ENCODE assay signal across 1 cellular context in the genomic region with DNA sequence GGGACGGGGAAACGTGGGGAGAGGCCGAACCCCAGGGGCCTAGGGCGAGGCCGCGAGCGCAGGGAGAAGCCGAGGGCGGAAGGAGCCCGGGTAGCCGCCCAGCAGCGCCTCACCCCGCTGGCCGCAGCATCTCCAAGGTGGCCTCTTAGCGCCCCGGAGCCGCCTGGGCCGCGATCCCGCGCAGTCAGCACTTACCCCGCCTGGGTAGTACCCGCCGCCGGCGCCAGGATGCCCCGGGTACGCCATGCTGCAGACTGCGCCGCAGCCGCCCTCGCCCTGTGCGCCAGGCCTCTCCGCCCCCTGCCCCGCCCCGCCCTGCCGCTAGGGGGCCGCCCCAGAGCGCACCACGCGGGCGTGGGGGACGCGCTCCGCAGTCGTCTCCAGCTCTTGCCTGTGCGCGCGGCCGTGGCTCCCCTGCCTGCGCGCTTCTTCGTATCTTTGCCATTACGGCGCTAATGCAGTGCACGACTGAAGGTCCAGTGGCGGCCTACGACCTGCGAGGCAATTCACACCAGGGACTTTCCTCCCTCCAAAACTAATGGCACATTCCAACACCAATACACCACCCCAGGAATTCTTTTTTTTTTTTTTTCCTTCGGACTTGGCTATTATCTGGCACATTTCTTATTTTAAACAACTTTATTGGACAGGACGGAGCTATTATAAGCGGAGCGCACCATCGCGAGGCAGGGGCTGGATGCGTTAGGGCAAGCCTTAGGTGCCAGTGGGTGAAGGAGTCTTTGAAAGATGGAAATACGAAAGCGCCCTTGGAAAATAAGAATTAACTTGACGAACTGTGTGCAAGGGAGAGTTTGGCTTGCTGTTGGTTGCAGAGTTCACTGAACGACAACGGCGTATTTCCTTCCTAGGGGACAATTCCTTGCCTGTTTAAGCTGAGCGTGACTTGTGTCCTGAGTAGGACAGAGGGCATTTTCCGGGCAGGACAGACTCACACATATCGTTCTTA.
TF ChIP-seq lines count a peak whose summit lies in the region.

A gene with protein sequence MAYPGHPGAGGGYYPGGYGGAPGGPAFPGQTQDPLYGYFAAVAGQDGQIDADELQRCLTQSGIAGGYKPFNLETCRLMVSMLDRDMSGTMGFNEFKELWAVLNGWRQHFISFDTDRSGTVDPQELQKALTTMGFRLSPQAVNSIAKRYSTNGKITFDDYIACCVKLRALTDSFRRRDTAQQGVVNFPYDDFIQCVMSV (minus strand): TSS at position 258 of the 967 bp plus-strand sequence. CDS start 12 bp downstream, at position 246.

TF ChIP-seq in HEK293, 187 proteins besides CTCF, POLR2A, EP300 and RAD21 (continued from another document):
- TF ChIP-seq OVOL3 (tag by site-specific recombination; IDR thresholded peaks at IDR 0.05): no peak
- peak; percentile 74 for TF ChIP-seq GLIS1 (tag by site-specific recombination; IDR thresholded peaks at IDR 0.05)
- TF ChIP-seq, protein P1, sequence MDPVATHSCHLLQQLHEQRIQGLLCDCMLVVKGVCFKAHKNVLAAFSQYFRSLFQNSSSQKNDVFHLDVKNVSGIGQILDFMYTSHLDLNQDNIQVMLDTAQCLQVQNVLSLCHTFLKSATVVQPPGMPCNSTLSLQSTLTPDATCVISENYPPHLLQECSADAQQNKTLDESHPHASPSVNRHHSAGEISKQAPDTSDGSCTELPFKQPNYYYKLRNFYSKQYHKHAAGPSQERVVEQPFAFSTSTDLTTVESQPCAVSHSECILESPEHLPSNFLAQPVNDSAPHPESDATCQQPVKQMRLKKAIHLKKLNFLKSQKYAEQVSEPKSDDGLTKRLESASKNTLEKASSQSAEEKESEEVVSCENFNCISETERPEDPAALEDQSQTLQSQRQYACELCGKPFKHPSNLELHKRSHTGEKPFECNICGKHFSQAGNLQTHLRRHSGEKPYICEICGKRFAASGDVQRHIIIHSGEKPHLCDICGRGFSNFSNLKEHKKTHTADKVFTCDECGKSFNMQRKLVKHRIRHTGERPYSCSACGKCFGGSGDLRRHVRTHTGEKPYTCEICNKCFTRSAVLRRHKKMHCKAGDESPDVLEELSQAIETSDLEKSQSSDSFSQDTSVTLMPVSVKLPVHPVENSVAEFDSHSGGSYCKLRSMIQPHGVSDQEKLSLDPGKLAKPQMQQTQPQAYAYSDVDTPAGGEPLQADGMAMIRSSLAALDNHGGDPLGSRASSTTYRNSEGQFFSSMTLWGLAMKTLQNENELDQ (tag by site-specific recombination; IDR thresholded peaks at IDR 0.05; ENCODE audit: low read depth): no peak
- TF ChIP-seq ZBTB17 (tag by site-specific recombination; IDR thresholded peaks at IDR 0.05): no peak
- TF ChIP-seq ZNF585B (tag by site-specific recombination; IDR thresholded peaks at IDR 0.05): no peak
TF ChIP-seq in HEK293: peak in this region for 33.
